In the genomic region with DNA sequence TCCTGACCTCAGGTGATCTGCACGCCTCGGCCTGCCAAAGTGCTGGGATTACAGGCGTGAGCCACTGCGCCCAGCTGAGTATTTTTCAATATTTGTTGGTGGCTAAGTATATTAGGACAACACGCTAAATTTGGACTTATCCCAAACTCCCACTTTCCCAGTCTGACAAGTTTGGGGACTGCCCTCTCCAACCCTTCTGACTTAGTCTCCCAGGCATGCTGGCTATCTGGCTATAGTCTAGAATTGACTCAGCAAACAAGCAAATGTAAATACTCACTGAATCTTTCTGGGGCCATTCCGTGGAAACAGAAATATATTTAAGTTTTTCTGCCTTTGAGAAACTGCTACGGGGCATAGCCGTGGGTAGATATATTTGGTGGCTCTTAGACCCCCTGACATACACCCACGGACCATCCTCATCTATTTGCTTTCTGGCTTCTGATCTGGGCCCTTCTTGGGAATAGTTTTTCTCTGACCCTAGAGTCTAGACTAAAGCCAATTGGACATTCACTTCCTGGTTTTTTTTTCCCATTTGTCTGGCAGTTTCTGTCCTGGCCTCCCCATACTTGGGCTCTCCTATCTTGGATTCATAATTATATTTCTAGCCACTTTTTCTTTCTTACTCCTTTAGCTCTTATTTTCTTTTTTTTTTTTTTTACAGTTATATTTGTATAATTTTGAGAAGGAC, we compare ENCODE assay signal across 1 cellular context.
TF ChIP-seq lines count a peak whose summit lies in the region.

No MANE protein-coding gene starts in this region.

TF ChIP-seq in IMR-90, 13 proteins besides CTCF, POLR2A, EP300 and RAD21:
- no peak for TF ChIP-seq RFX5 (IDR thresholded peaks at IDR 0.05; ENCODE audit: low read depth, low read length)
